1 cellular context compared by ENCODE assay signal in genomic region chr16:56630134-56630533, GRCh38.
TF ChIP-seq lines count a peak whose summit lies in the region.

No MANE protein-coding gene starts in this region.

TF ChIP-seq in GM12878, 131 proteins besides CTCF, POLR2A, EP300 and RAD21:
- 0 out of 2 replicates have a peak, but pooled peaks have one; percentile 23 for TF ChIP-seq CREB1 (IDR thresholded peaks at IDR 0.05; ENCODE audit: low read depth)
- TF ChIP-seq HCFC1 (IDR thresholded peaks at IDR 0.05; ENCODE audit: low read length), result no peak
- TF ChIP-seq BHLHE40 (IDR thresholded peaks at IDR 0.05; ENCODE audit: borderline replicate concordance in 1 of 2, low read depth in 2 of 2, low read length in 1 of 2), result peak; percentile 21 to 53; a peak in 2 of 4 replicates
- 0 out of 2 replicates have a peak, but pooled peaks have one; percentile 57 for TF ChIP-seq IRF4 (IDR thresholded peaks at IDR 0.05; ENCODE audit: low read depth, low read length)
- peak; percentile 14 for TF ChIP-seq MEF2B (IDR thresholded peaks at IDR 0.05; ENCODE audit: partially characterized antibody, poor library complexity, severe bottlenecking)
- 0 out of 2 replicates have a peak, but pooled peaks have one; percentile 27 for TF ChIP-seq EED (IDR thresholded peaks at IDR 0.05; ENCODE audit: low read depth)
- no peak for TF ChIP-seq SUPT20H (IDR thresholded peaks at IDR 0.05; ENCODE audit: borderline replicate concordance, control insufficient read depth, low read depth, low read length)
- TF ChIP-seq YBX1 (IDR thresholded peaks at IDR 0.05), result no peak
- no peak for TF ChIP-seq MXI1 (IDR thresholded peaks at IDR 0.05; ENCODE audit: low read depth, low read length)
- TF ChIP-seq ATF7 (IDR thresholded peaks at IDR 0.05; ENCODE audit: low read depth), result 0 out of 2 replicates have a peak, but pooled peaks have one; percentile 37
- TF ChIP-seq SPI1 (IDR thresholded peaks at IDR 0.05; ENCODE audit: borderline replicate concordance, insufficient read depth, low read depth, low read length), result peak; percentile 90
- no peak for TF ChIP-seq POLR2AphosphoS2 (IDR thresholded peaks at IDR 0.05; ENCODE audit: low read depth, low read length)
- TF ChIP-seq RELB (IDR thresholded peaks at IDR 0.05; ENCODE audit: low read depth), result peak; percentile 65
- TF ChIP-seq TBL1XR1 (IDR thresholded peaks at IDR 0.05; ENCODE audit: low read depth, low read length), result no peak
- TF ChIP-seq DPF2 (IDR thresholded peaks at IDR 0.05), result 0 out of 2 replicates have a peak, but pooled peaks have one; percentile 43
- peak in 1 of 2 experiments; percentile 16; a peak in 2 of 4 replicates for TF ChIP-seq IKZF2 (IDR thresholded peaks at IDR 0.05)
- TF ChIP-seq RB1 (IDR thresholded peaks at IDR 0.05; ENCODE audit: borderline replicate concordance), result 0 out of 2 replicates have a peak, but pooled peaks have one; percentile 34
